ENCODE assay signal across 35 cellular contexts in genomic region chr14:62882967-62883366, GRCh38.
DNase-seq lines count a peak whose midpoint lies in the region; ATAC-seq, FAIRE-seq and TF ChIP-seq lines count a peak whose summit lies in the region.
"Had no signal": no experiment of that assay in that cellular context is flagged by ENCODE, and none has a peak within 500 bp of the region (broad histone marks: within the 10 kb centered on the region; RNA-seq: fewer than 3 reads in every experiment).

No MANE protein-coding gene starts in this region.

- H3K27ac Mint-ChIP-seq in activated CD8-positive, alpha-beta memory T cell treated with anti-CD3 and anti-CD28 coated beads, Interleukin-2, amount 10 ng/mL, durations not matched to agents 7 days and 5 days, result no peak overlapping the region
- H3K27ac Mint-ChIP-seq: B cell; CD14-positive monocyte; CD4-positive, alpha-beta memory T cell; CD4-positive, alpha-beta T cell; CD4-positive, CD25-positive, alpha-beta regulatory T cell; CD8-positive, alpha-beta memory T cell; CD8-positive, alpha-beta T cell had no signal

- H3K27me3 ChIP-seq in SK-N-SH (ENCODE audit: insufficient read depth), result no peaks in the 10 kb centered on the region
- H3K27me3 ChIP-seq: BE2C; BLaER1; BLaER1 treated with 17β-estradiol and CSF1 and Interleukin-3, amounts not matched to agents 10 nM and 100 nM had no signal

- H3K4me2 ChIP-seq in SK-N-SH, result no peak overlapping the region
- H3K4me2 ChIP-seq: A549; BLaER1; BLaER1 treated with 17β-estradiol and CSF1 and Interleukin-3, amounts not matched to agents 10 nM and 100 nM had no signal

- no peaks in the 10 kb centered on the region for H3K27me3 Mint-ChIP-seq in activated CD8-positive, alpha-beta memory T cell treated with anti-CD3 and anti-CD28 coated beads, Interleukin-2, amount 10 ng/mL, durations not matched to agents 7 days and 5 days
- H3K27me3 Mint-ChIP-seq: B cell; CD4-positive, alpha-beta memory T cell; CD4-positive, alpha-beta T cell; CD4-positive, CD25-positive, alpha-beta regulatory T cell; CD8-positive, alpha-beta memory T cell had no signal

- H3K9me3 ChIP-seq in SK-N-SH, result no peaks in the 10 kb centered on the region
- H3K9me3 ChIP-seq: A549; BE2C; BLaER1; BLaER1 treated with 17β-estradiol and CSF1 and Interleukin-3, amounts not matched to agents 10 nM and 100 nM; Caco-2 had no signal

- POLR2A ChIA-PET in SK-N-SH (lab: Yijun Ruan, JAX), result no interaction called here

- DNase-seq in HTR-8/SVneo (ENCODE audit: insufficient read length, low spot score) (no peak), SK-N-SH (peak; percentile 10), cerebellum (ENCODE audit: low spot score) (no peak), GDM1 (lab: John Stamatoyannopoulos, UW) (no peak)
- DNase-seq in activated CD8-positive, alpha-beta memory T cell treated with anti-CD3 and anti-CD28 coated beads, Interleukin-2, amount 10 ng/mL, durations not matched to agents 7 days and 5 days, result no peak
- DNase-seq: 8988T; ACHN; AML-193; BE2C; C1 segment of cervical spinal cord; Caco-2; Calu3; CD4-positive, alpha-beta memory T cell; CD4-positive, alpha-beta T cell; CD4-positive, CD25-positive, alpha-beta regulatory T cell; CD8-positive, alpha-beta memory T cell; CD8-positive, alpha-beta T cell; COR-L47; DMS 273 treated with DMSO at 0.1 percent for 48 hours; DMS153; DMS53; DMS79; DMS79 treated with DMSO at 0.1 percent for 48 hours; DND-41; EL had no signal

- H3K9me3 Mint-ChIP-seq in activated CD8-positive, alpha-beta memory T cell treated with anti-CD3 and anti-CD28 coated beads, Interleukin-2, amount 10 ng/mL, durations not matched to agents 7 days and 5 days (ENCODE audit: low read depth), result no peaks in the 10 kb centered on the region
- H3K9me3 Mint-ChIP-seq: CD4-positive, alpha-beta T cell had no signal

- H3K79me2 ChIP-seq in SK-N-SH (ENCODE audit: insufficient read depth), result no peaks in the 10 kb centered on the region

- no peak for TF ChIP-seq CTCF in SK-N-SH (IDR thresholded peaks at IDR 0.05)

- no peaks in the 10 kb centered on the region for H4K20me1 ChIP-seq in SK-N-SH (ENCODE audit: insufficient read depth)
- H4K20me1 ChIP-seq: BLaER1; BLaER1 treated with 17β-estradiol and CSF1 and Interleukin-3, amounts not matched to agents 10 nM and 100 nM had no signal

- peak; percentile 76 for FAIRE-seq in HTR-8/SVneo (lab: Jason Lieb, UNC)
- FAIRE-seq: A204.1, A549, D721Med had no signal

- no peaks in the 10 kb centered on the region for H3K36me3 Mint-ChIP-seq in activated CD8-positive, alpha-beta memory T cell treated with anti-CD3 and anti-CD28 coated beads, Interleukin-2, amount 10 ng/mL, durations not matched to agents 7 days and 5 days
- H3K36me3 Mint-ChIP-seq: CD14-positive monocyte; CD4-positive, alpha-beta memory T cell; CD4-positive, CD25-positive, alpha-beta regulatory T cell; CD8-positive, alpha-beta memory T cell; CD8-positive, alpha-beta T cell had no signal

- H3K36me3 ChIP-seq in SK-N-SH (replicated peaks in 1 of 2; ENCODE audit: control insufficient read depth in 1 of 2, insufficient read depth in 2 of 2, low read length in 1 of 2), result no peaks in the 10 kb centered on the region
- H3K36me3 ChIP-seq: BE2C; BLaER1; BLaER1 treated with 17β-estradiol and CSF1 and Interleukin-3, amounts not matched to agents 10 nM and 100 nM had no signal

- TF ChIP-seq RAD21 in SK-N-SH (IDR thresholded peaks at IDR 0.05; ENCODE audit: low read length), result no peak

- no peak overlapping the region for H2AFZ ChIP-seq in SK-N-SH (ENCODE audit: low read depth)

- no peak for ATAC-seq in SK-N-SH treated with all-trans-retinoic acid at 6 μM for 48 hours
- ATAC-seq in activated CD8-positive, alpha-beta memory T cell treated with anti-CD3 and anti-CD28 coated beads, Interleukin-2, amount 10 ng/mL, durations not matched to agents 7 days and 5 days, result no peak
- ATAC-seq: A549; CD8-positive, alpha-beta T cell had no signal

- no peaks in the 10 kb centered on the region for H3K4me1 Mint-ChIP-seq in activated CD8-positive, alpha-beta memory T cell treated with anti-CD3 and anti-CD28 coated beads, Interleukin-2, amount 10 ng/mL, durations not matched to agents 7 days and 5 days
- H3K4me1 Mint-ChIP-seq: B cell; CD14-positive monocyte; CD4-positive, alpha-beta memory T cell; CD4-positive, CD25-positive, alpha-beta regulatory T cell; CD8-positive, alpha-beta memory T cell had no signal

- H3K4me3 Mint-ChIP-seq in activated CD8-positive, alpha-beta memory T cell treated with anti-CD3 and anti-CD28 coated beads, Interleukin-2, amount 10 ng/mL, durations not matched to agents 7 days and 5 days, result no peak overlapping the region
- H3K4me3 Mint-ChIP-seq: B cell; CD14-positive monocyte; CD4-positive, alpha-beta memory T cell; CD4-positive, alpha-beta T cell; CD4-positive, CD25-positive, alpha-beta regulatory T cell; CD8-positive, alpha-beta memory T cell; CD8-positive, alpha-beta T cell had no signal

- H3K27ac ChIP-seq in SK-N-SH (ENCODE audit: low read depth in 2 of 2, low read length in 1 of 2), result no peak overlapping the region
- H3K27ac ChIP-seq: 22Rv1; A549; BLaER1; BLaER1 treated with 17β-estradiol and CSF1 and Interleukin-3, amounts not matched to agents 10 nM and 100 nM; C4-2B had no signal

- CTCF ChIA-PET in SK-N-SH (lab: Yijun Ruan, JAX), result interaction anchor here (0.6 kb wide), 1 partner anchor 1358 kb away, joined by 3 read pairs; no protein-coding TSS in a partner anchor
- CTCF ChIA-PET in activated CD8-positive, alpha-beta memory T cell treated with anti-CD3 and anti-CD28 coated beads, Interleukin-2, amount 10 ng/mL, durations not matched to agents 7 days and 5 days (lab: Charles Lee), result no interaction called here

- WGBS in SK-N-SH (ENCODE audit: low lambda C conversion rate), result 16% methylated on average over 2 of the region's 2 CpGs

- H3K9ac ChIP-seq in SK-N-SH, result no peak overlapping the region
- H3K9ac ChIP-seq: BLaER1; BLaER1 treated with 17β-estradiol and CSF1 and Interleukin-3, amounts not matched to agents 10 nM and 100 nM had no signal

- peak in 1 of 2 experiments; percentile 58; a peak in 1 of 4 replicates for TF ChIP-seq EP300 in SK-N-SH (IDR thresholded peaks at IDR 0.05; ENCODE audit: borderline replicate concordance in 1 of 2, low read depth in 1 of 2, low read length in 1 of 2)

- no peaks in the 10 kb centered on the region for H3K9me2 ChIP-seq in SK-N-SH

- peaks cover 3% of the 10 kb centered on the region for H3F3A ChIP-seq in SK-N-SH (replicated peaks; ENCODE audit: insufficient read depth)

- no peak overlapping the region for H3K4me3 ChIP-seq in SK-N-SH (ENCODE audit: low read depth in 2 of 2, low read length in 1 of 2)
- H3K4me3 ChIP-seq: A549; BLaER1; BLaER1 treated with 17β-estradiol and CSF1 and Interleukin-3, amounts not matched to agents 10 nM and 100 nM had no signal

- peaks cover 0 to 6% of the 10 kb centered on the region in 2 experiments; a peak in 2 of 4 replicates for H3K4me1 ChIP-seq in SK-N-SH (ENCODE audit: control insufficient read depth in 1 of 2, insufficient read depth in 2 of 2, low read depth in 1 of 2, low read length in 1 of 2)
- H3K4me1 ChIP-seq: A549; BLaER1; BLaER1 treated with 17β-estradiol and CSF1 and Interleukin-3, amounts not matched to agents 10 nM and 100 nM; Caco-2 had no signal

TF ChIP-seq in SK-N-SH, 30 proteins besides CTCF, POLR2A, EP300 and RAD21:
- no peak for TF ChIP-seq CHD2 (IDR thresholded peaks at IDR 0.05; ENCODE audit: low read length, partially characterized antibody)
- TF ChIP-seq GATA2 (CRISPR knock-in tag; IDR thresholded peaks at IDR 0.05), result peak; percentile 44; the same call in 1 of the 2 replicates
- TF ChIP-seq MXI1 (IDR thresholded peaks at IDR 0.05; ENCODE audit: low read depth, low read length), result no peak
- no peak for TF ChIP-seq SIN3A (IDR thresholded peaks at IDR 0.05; ENCODE audit: borderline replicate concordance, low read depth, low read length)
- 0 out of 2 replicates have a peak, but pooled peaks have one; percentile 37 for TF ChIP-seq RCOR1 (IDR thresholded peaks at IDR 0.05; ENCODE audit: low read length)
- TF ChIP-seq, protein P1, sequence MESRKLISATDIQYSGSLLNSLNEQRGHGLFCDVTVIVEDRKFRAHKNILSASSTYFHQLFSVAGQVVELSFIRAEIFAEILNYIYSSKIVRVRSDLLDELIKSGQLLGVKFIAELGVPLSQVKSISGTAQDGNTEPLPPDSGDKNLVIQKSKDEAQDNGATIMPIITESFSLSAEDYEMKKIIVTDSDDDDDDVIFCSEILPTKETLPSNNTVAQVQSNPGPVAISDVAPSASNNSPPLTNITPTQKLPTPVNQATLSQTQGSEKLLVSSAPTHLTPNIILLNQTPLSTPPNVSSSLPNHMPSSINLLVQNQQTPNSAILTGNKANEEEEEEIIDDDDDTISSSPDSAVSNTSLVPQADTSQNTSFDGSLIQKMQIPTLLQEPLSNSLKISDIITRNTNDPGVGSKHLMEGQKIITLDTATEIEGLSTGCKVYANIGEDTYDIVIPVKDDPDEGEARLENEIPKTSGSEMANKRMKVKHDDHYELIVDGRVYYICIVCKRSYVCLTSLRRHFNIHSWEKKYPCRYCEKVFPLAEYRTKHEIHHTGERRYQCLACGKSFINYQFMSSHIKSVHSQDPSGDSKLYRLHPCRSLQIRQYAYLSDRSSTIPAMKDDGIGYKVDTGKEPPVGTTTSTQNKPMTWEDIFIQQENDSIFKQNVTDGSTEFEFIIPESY (IDR thresholded peaks at IDR 0.05; ENCODE audit: borderline replicate concordance, low read depth), result no peak

TF ChIP-seq in SK-N-SH treated with all-trans-retinoic acid at 6 μM for 48 hours, 23 proteins besides CTCF, POLR2A, EP300 and RAD21 (continues in another document):
- TF ChIP-seq ISL1 (CRISPR knock-in tag; IDR thresholded peaks at IDR 0.05) (peak; percentile 62), ARNTL (CRISPR knock-in tag; IDR thresholded peaks at IDR 0.05; ENCODE audit: borderline replicate concordance, low read depth) (no peak), RARB (CRISPR knock-in tag; IDR thresholded peaks at IDR 0.05) (no peak), PPARA (CRISPR knock-in tag; IDR thresholded peaks at IDR 0.05; ENCODE audit: borderline replicate concordance) (no peak), ZNF70 (CRISPR knock-in tag; IDR thresholded peaks at IDR 0.05) (no peak), ZFP3 (CRISPR knock-in tag; IDR thresholded peaks at IDR 0.05) (no peak)
- TF ChIP-seq, protein P2, sequence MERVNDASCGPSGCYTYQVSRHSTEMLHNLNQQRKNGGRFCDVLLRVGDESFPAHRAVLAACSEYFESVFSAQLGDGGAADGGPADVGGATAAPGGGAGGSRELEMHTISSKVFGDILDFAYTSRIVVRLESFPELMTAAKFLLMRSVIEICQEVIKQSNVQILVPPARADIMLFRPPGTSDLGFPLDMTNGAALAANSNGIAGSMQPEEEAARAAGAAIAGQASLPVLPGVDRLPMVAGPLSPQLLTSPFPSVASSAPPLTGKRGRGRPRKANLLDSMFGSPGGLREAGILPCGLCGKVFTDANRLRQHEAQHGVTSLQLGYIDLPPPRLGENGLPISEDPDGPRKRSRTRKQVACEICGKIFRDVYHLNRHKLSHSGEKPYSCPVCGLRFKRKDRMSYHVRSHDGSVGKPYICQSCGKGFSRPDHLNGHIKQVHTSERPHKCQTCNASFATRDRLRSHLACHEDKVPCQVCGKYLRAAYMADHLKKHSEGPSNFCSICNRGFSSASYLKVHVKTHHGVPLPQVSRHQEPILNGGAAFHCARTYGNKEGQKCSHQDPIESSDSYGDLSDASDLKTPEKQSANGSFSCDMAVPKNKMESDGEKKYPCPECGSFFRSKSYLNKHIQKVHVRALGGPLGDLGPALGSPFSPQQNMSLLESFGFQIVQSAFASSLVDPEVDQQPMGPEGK (CRISPR knock-in tag; IDR thresholded peaks at IDR 0.05; ENCODE audit: borderline replicate concordance), result no peak
